10 cellular contexts compared by ENCODE assay signal in the genomic region with DNA sequence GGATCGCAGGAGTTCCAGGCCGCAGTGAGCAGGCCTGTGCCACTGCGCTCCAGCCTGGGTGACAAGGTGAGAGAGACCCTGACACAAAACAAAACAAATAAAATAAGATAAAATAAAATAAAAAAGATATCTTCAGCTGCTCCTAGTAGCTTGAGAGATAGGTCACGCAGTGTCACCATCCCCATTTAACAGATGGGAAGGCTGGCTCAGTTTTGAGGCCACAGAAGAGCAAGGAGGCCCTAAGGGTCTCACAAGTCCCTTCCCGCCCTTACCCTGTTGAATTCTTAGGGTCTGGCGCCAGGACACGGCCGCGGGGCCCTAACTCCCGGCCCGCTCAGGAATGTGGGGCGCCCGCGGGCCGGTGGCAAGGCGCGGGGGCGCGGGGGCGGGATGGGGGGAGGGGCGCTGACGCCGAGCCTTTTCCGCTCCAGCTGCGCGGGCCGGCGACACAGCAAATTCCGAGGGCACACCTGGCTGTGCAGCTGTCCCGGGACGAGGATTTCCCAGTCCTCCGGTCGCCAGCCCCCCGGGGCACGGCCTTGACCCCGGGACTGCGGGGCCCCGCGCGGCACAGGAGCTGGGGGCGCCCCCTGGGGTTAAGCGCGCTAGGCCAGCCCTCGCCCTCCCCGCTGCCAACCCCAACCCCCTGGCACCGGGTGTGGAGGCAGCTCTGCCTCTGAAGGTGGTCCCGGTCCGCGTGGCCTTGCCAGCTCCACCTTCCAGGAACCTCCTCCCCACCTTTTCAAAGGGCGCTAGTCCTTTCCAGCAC. TPM values are rescaled to one million over a fixed set of nuclear protein-coding genes. Genes with fewer than 3 reads are reported as not detected.
A peak's percentile ranks its signal among the peaks of the same experiment; 100 is the strongest.
DNase-seq lines count a peak whose midpoint lies in the region; TF ChIP-seq lines count a peak whose summit lies in the region.
"Had no signal": no experiment of that assay in that cellular context is flagged by ENCODE, and none has a peak within 500 bp of the region (broad histone marks: within the 10 kb centered on the region; RNA-seq: fewer than 3 reads in every experiment).

No MANE protein-coding gene starts in this region.

- H3K4me1 Mint-ChIP-seq in activated T-helper 1 cell treated with anti-CD3 and anti-CD28 coated beads, Interleukin-12 subunit alpha, Interleukin-12 subunit beta, Interleukin-2, Interleukin-4 antibody, amounts not matched to agents 30 ng/mL and 10 ng/mL and 1 ng/mL, durations not matched to agents 14 hours and 24 hours and 36 hours (ENCODE audit: low read depth) = no peaks in the 10 kb centered on the region

- intact Hi-C loops in prostate gland (cut with DNase I) = no loop called here
- intact Hi-C loops in activated T-helper 1 cell treated with anti-CD3 and anti-CD28 coated beads, Interleukin-12 subunit alpha, Interleukin-12 subunit beta, Interleukin-2, Interleukin-4 antibody, amounts not matched to agents 30 ng/mL and 10 ng/mL and 1 ng/mL, durations not matched to agents 14 hours and 24 hours and 36 hours (cut with micrococcal nuclease) = no loop called here

- no peak overlapping the region for H3K4me3 Mint-ChIP-seq in activated T-helper 1 cell treated with anti-CD3 and anti-CD28 coated beads, Interleukin-12 subunit alpha, Interleukin-12 subunit beta, Interleukin-2, Interleukin-4 antibody, amounts not matched to agents 30 ng/mL and 10 ng/mL and 1 ng/mL, durations not matched to agents 14 hours and 24 hours and 36 hours
- H3K4me3 Mint-ChIP-seq: dendritic cell treated with granulocyte-macrophage colony-stimulating factor and Interleukin-4, amounts not matched to agents 40 ng/mL and 50 ng/mL, for 4 days had no signal

- H3K27me3 ChIP-seq in prostate gland (replicated peaks; ENCODE audit: insufficient read depth) = no peaks in the 10 kb centered on the region

- H3K36me3 Mint-ChIP-seq in activated T-helper 1 cell treated with anti-CD3 and anti-CD28 coated beads, Interleukin-12 subunit alpha, Interleukin-12 subunit beta, Interleukin-2, Interleukin-4 antibody, amounts not matched to agents 30 ng/mL and 10 ng/mL and 1 ng/mL, durations not matched to agents 14 hours and 24 hours and 36 hours (ENCODE audit: low read depth) = no peaks in the 10 kb centered on the region

- no peak for TF ChIP-seq POLR2A in prostate gland (IDR thresholded peaks at IDR 0.05)

- no peaks in the 10 kb centered on the region for H3K9me3 ChIP-seq in prostate gland

- no peaks in the 10 kb centered on the region for H3K36me3 ChIP-seq in prostate gland

- no peak overlapping the region for H3K27ac ChIP-seq in prostate gland

- peaks cover 10% of the 10 kb centered on the region for H3K27me3 Mint-ChIP-seq in activated T-helper 1 cell treated with anti-CD3 and anti-CD28 coated beads, Interleukin-12 subunit alpha, Interleukin-12 subunit beta, Interleukin-2, Interleukin-4 antibody, amounts not matched to agents 30 ng/mL and 10 ng/mL and 1 ng/mL, durations not matched to agents 14 hours and 24 hours and 36 hours (ENCODE audit: insufficient read depth)

- H3K9me3 Mint-ChIP-seq in activated T-helper 1 cell treated with anti-CD3 and anti-CD28 coated beads, Interleukin-12 subunit alpha, Interleukin-12 subunit beta, Interleukin-2, Interleukin-4 antibody, amounts not matched to agents 30 ng/mL and 10 ng/mL and 1 ng/mL, durations not matched to agents 14 hours and 24 hours and 36 hours = no peaks in the 10 kb centered on the region
- H3K9me3 Mint-ChIP-seq: dendritic cell treated with granulocyte-macrophage colony-stimulating factor and Interleukin-4, amounts not matched to agents 40 ng/mL and 50 ng/mL, for 4 days had no signal

- H3K4me3 ChIP-seq in epithelial cell of proximal tubule (ENCODE audit: low read depth, low read length) (peak overlapping the region; percentile 33), prostate gland (peak overlapping the region; percentile 13 to 22)

- H3K27ac Mint-ChIP-seq in activated T-helper 1 cell treated with anti-CD3 and anti-CD28 coated beads, Interleukin-12 subunit alpha, Interleukin-12 subunit beta, Interleukin-2, Interleukin-4 antibody, amounts not matched to agents 30 ng/mL and 10 ng/mL and 1 ng/mL, durations not matched to agents 14 hours and 24 hours and 36 hours = no peak overlapping the region
- H3K27ac Mint-ChIP-seq: dendritic cell treated with granulocyte-macrophage colony-stimulating factor and Interleukin-4, amounts not matched to agents 40 ng/mL and 50 ng/mL, for 4 days had no signal

- 17% methylated on average over 41 of the region's 50 CpGs for WGBS in prostate gland

- TF ChIP-seq CTCF in epithelial cell of proximal tubule (conservative IDR thresholded peaks at IDR 0.05; ENCODE audit: low read depth, low read length) (no peak), prostate gland (IDR thresholded peaks at IDR 0.05) (no peak)

- H3K4me1 ChIP-seq in prostate gland (replicated peaks) = no peaks in the 10 kb centered on the region

- peak; percentile 61 for DNase-seq in DMS53 (lab: John Stamatoyannopoulos, UW)
- DNase-seq in activated CD4-positive, alpha-beta T cell treated with anti-CD3 and anti-CD28 coated beads, Interleukin-2, amount 50 U/mL, for 4 hours = peak; percentile 10 to 14
- no peak for DNase-seq in epithelial cell of proximal tubule (ENCODE audit: low read depth)
- DNase-seq in prostate gland (ENCODE audit: low spot score) = no peak
- no peak for DNase-seq in activated T-helper 1 cell treated with anti-CD3 and anti-CD28 coated beads, Interleukin-12 subunit alpha, Interleukin-12 subunit beta, Interleukin-2, Interleukin-4 antibody, amounts not matched to agents 30 ng/mL and 10 ng/mL and 1 ng/mL, durations not matched to agents 14 hours and 24 hours and 36 hours (ENCODE audit: low spot score)
- no peak for DNase-seq in NCI-H187 (lab: John Stamatoyannopoulos, UW)
- DNase-seq in midbrain (lab: John Stamatoyannopoulos, UW) = no peak
- DNase-seq in NOMO-1 treated with dmso at 0.1 percent for 144 hours (lab: John Stamatoyannopoulos, UW; ENCODE audit: unreplicated experiment) = no peak
- DNase-seq: SHP77 had no signal

RNA-seq across cellular contexts. Expression of a gene that starts 10.3 kb away (rescaled TPM):
- not detected in 2 replicates for total RNA-seq in epithelial cell of proximal tubule
- under 1 TPM in 1 of 2 donors, not detected in 1; 0.91 TPM for total RNA-seq in prostate gland
- total RNA-seq in activated T-helper 1 cell treated with anti-CD3 and anti-CD28 coated beads, Interleukin-12 subunit alpha, Interleukin-12 subunit beta, Interleukin-2, Interleukin-4 antibody, amounts not matched to agents 30 ng/mL and 10 ng/mL and 1 ng/mL, durations not matched to agents 14 hours and 24 hours and 36 hours = not detected in 2 replicates

RNA-seq across cellular contexts. Expression of a gene that starts 15.6 kb away (rescaled TPM):
- total RNA-seq in epithelial cell of proximal tubule (1.4 and 3.2 TPM in 2 replicates), prostate gland (10 to 100 TPM; 11.6 to 24.2 TPM)
- total RNA-seq in activated T-helper 1 cell treated with anti-CD3 and anti-CD28 coated beads, Interleukin-12 subunit alpha, Interleukin-12 subunit beta, Interleukin-2, Interleukin-4 antibody, amounts not matched to agents 30 ng/mL and 10 ng/mL and 1 ng/mL, durations not matched to agents 14 hours and 24 hours and 36 hours = 2.2 TPM in 2 replicates

RNA-seq across cellular contexts. Expression of a gene that starts 28.9 kb away (rescaled TPM):
- total RNA-seq in epithelial cell of proximal tubule = not detected in 2 replicates
- not detected for total RNA-seq in prostate gland
- not detected in 2 replicates for total RNA-seq in activated T-helper 1 cell treated with anti-CD3 and anti-CD28 coated beads, Interleukin-12 subunit alpha, Interleukin-12 subunit beta, Interleukin-2, Interleukin-4 antibody, amounts not matched to agents 30 ng/mL and 10 ng/mL and 1 ng/mL, durations not matched to agents 14 hours and 24 hours and 36 hours

Comparison
In these comparisons a context has a peak if more than half of its experiments do, and no peak if none do; other contexts are left out.
1. DNase-seq: peak in DMS53 (single experiment) and activated CD4-positive, alpha-beta T cell treated with anti-CD3 and anti-CD28 coated beads, Interleukin-2, amount 50 U/mL, for 4 hours (2 of 2); none in epithelial cell of proximal tubule (single experiment), prostate gland (single experiment), activated T-helper 1 cell treated with anti-CD3 and anti-CD28 coated beads, Interleukin-12 subunit alpha, Interleukin-12 subunit beta, Interleukin-2, Interleukin-4 antibody, amounts not matched to agents 30 ng/mL and 10 ng/mL and 1 ng/mL, durations not matched to agents 14 hours and 24 hours and 36 hours (single experiment), NCI-H187 (0 of 2), midbrain (single experiment) and NOMO-1 treated with dmso at 0.1 percent for 144 hours (single experiment).